13 cellular contexts compared by ENCODE assay signal in genomic region chr12:89345376-89345775, GRCh38. TPM values are rescaled to one million over a fixed set of nuclear protein-coding genes. Genes with fewer than 3 reads are reported as not detected.
A peak's percentile ranks its signal among the peaks of the same experiment; 100 is the strongest.
DNase-seq lines count a peak whose midpoint lies in the region; ATAC-seq and TF ChIP-seq lines count a peak whose summit lies in the region.
"Had no signal": no experiment of that assay in that cellular context is flagged by ENCODE, and none has a peak within 500 bp of the region (broad histone marks: within the 10 kb centered on the region; RNA-seq: fewer than 3 reads in every experiment).

No MANE protein-coding gene starts in this region.

- peaks cover 18% of the 10 kb centered on the region for H3K36me3 ChIP-seq in left ventricle myocardium inferior
- H3K36me3 ChIP-seq in right atrium auricular region = peaks cover 22% of the 10 kb centered on the region
- H3K36me3 ChIP-seq in mesodermal cell (ENCODE audit: control insufficient read depth, insufficient read depth, low read length) = peaks cover 37% of the 10 kb centered on the region
- H3K36me3 ChIP-seq in upper lobe of right lung = peaks cover 30% of the 10 kb centered on the region

- ATAC-seq in upper lobe of right lung = no peak

- DNase-seq in left ventricle myocardium inferior (no peak), right atrium auricular region (ENCODE audit: low spot score) (no peak), upper lobe of right lung (no peak), NCI-H187 treated with DMSO at 0.1 percent for 48 hours (lab: John Stamatoyannopoulos, UW) (no peak), C1 segment of cervical spinal cord (lab: John Stamatoyannopoulos, UW) (no peak), GF-D8 (lab: John Stamatoyannopoulos, UW) (no peak)
- DNase-seq: activated CD4-positive, alpha-beta T cell treated with anti-CD3 and anti-CD28 coated beads, Interleukin-2, amount 50 U/mL, for 48 hours; activated naive CD4-positive, alpha-beta T cell treated with anti-CD3 and anti-CD28 coated beads for 36 hours; kidney; occipital lobe; T-helper 17 cell had no signal

- no peaks in the 10 kb centered on the region for H3K9me3 ChIP-seq in left ventricle myocardium inferior (replicated peaks)
- no peaks in the 10 kb centered on the region for H3K9me3 ChIP-seq in right atrium auricular region
- no peaks in the 10 kb centered on the region for H3K9me3 ChIP-seq in mesodermal cell (ENCODE audit: control insufficient read depth, low read length)
- H3K9me3 ChIP-seq in upper lobe of right lung = no peaks in the 10 kb centered on the region

- H3K27ac ChIP-seq in left ventricle myocardium inferior (replicated peaks) (peak overlapping the region; percentile 99), right atrium auricular region (peak overlapping the region in 1 of 2 donors; percentile 1), mesodermal cell (ENCODE audit: low read depth, low read length, severe bottlenecking) (peak overlapping the region; percentile 89), upper lobe of right lung (peak overlapping the region; percentile 68)

- peaks cover 0 to 7% (median 0%) of the 10 kb centered on the region in 5 experiments for H3K9me3 Mint-ChIP-seq in brain
- H3K9me3 Mint-ChIP-seq: activated naive CD4-positive, alpha-beta T cell treated with anti-CD3 and anti-CD28 coated beads for 36 hours had no signal

- H3K4me3 Mint-ChIP-seq in brain = peak overlapping the region in 3 of 5 experiments; percentile 77 to 92 (median 84)
- H3K4me3 Mint-ChIP-seq: activated naive CD4-positive, alpha-beta T cell treated with anti-CD3 and anti-CD28 coated beads for 36 hours had no signal

- H3K27me3 ChIP-seq in left ventricle myocardium inferior (ENCODE audit: low read depth) = no peaks in the 10 kb centered on the region
- H3K27me3 ChIP-seq in right atrium auricular region = no peaks in the 10 kb centered on the region
- no peaks in the 10 kb centered on the region for H3K27me3 ChIP-seq in upper lobe of right lung

- H3K27ac Mint-ChIP-seq in brain = peak overlapping the region in 3 of 5 experiments; percentile 70 to 94 (median 70)
- H3K27ac Mint-ChIP-seq: activated naive CD4-positive, alpha-beta T cell treated with anti-CD3 and anti-CD28 coated beads for 36 hours had no signal

- peaks cover 22% of the 10 kb centered on the region for H3K36me3 Mint-ChIP-seq in brain

- peaks cover 67% of the 10 kb centered on the region for H3K4me1 Mint-ChIP-seq in brain

- TF ChIP-seq CTCF in left ventricle myocardium inferior (IDR thresholded peaks at IDR 0.05; ENCODE audit: borderline replicate concordance) (no peak), right atrium auricular region (IDR thresholded peaks at IDR 0.05) (no peak), brain (conservative IDR thresholded peaks at IDR 0.05) (no peak), upper lobe of right lung (IDR thresholded peaks at IDR 0.05) (no peak)

- intact Hi-C loops in left ventricle myocardium inferior (cut with micrococcal nuclease) = loop anchor here (10.0 kb wide), 1 partner anchor 101 kb away; no protein-coding TSS in a partner anchor
- intact Hi-C loops in upper lobe of right lung (cut with DNase I) = no loop called here

- peaks cover 36% of the 10 kb centered on the region for H3K27me3 Mint-ChIP-seq in brain
- H3K27me3 Mint-ChIP-seq: T-helper 17 cell had no signal

- H3K4me1 ChIP-seq in left ventricle myocardium inferior (peaks cover 66% of the 10 kb centered on the region), right atrium auricular region (peaks cover 0 to 63% of the 10 kb centered on the region in 2 donors), mesodermal cell (ENCODE audit: control insufficient read depth, insufficient read depth, low read length, poor library complexity, severe bottlenecking) (peaks cover 21% of the 10 kb centered on the region), upper lobe of right lung (peaks cover 49% of the 10 kb centered on the region)

- WGBS in mesodermal cell (ENCODE audit: insufficient coverage in 2 of 2), 2 experiments = 0 to 43% methylated on average over 1 of the region's 3 CpGs

- H3K4me3 ChIP-seq in left ventricle myocardium inferior (peak overlapping the region; percentile 89), right atrium auricular region (no peak overlapping the region), mesodermal cell (ENCODE audit: extremely low read depth, insufficient read depth, low read length, poor library complexity, severe bottlenecking) (no peak overlapping the region), upper lobe of right lung (no peak overlapping the region)

RNA-seq across cellular contexts. Expression of gene DUSP6, which starts 6.9 kb away (rescaled TPM):
- total RNA-seq in left ventricle myocardium inferior = 16.1 TPM
- total RNA-seq in right atrium auricular region = 10 to 100 TPM; 25.7 to 54.1 TPM
- polyA plus RNA-seq in brain (ENCODE audit: insufficient read depth, low read depth, low replicate concordance) = 14.8 TPM
- 378 TPM for polyA plus RNA-seq in mesodermal cell (2013, experiment 1 of 2)
- polyA plus RNA-seq in mesodermal cell (2013, experiment 2 of 2) = 304 TPM
- 110 TPM for total RNA-seq in upper lobe of right lung
